13 cellular contexts compared by ENCODE assay signal in the genomic region with DNA sequence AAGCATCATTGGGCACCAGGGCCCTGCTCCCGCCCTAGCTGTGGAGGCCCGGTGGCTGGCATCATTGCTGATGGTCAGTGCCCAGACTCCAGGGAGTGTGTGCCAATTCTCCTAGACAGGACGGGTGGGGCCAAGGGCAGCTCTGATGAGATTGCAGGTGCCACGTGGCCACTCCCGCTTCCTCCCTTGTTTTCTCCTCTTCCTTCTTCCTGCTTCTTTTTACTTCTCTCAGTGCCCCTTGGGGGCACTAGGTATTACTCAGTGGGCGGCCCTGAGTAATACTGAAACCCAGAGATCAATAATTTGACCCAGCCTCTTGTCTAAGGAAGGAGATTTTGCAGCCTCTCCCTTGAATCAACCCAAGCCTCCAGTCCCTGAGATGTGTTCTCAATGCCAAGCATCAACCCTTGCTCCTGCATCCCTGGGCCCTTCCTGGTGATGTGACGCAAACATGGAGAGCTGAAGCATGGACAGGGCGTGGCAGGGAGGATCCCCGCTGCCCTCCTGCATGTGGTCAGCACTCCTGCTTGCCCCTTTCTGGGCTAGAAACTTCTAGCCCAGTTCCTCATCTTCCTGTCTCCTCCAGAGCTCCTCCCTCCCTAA. TPM values are rescaled to one million over a fixed set of nuclear protein-coding genes. Genes with fewer than 3 reads are reported as not detected.
DNase-seq lines count a peak whose midpoint lies in the region; ATAC-seq and TF ChIP-seq lines count a peak whose summit lies in the region.
"Had no signal": no experiment of that assay in that cellular context is flagged by ENCODE, and none has a peak within 500 bp of the region (broad histone marks: within the 10 kb centered on the region; RNA-seq: fewer than 3 reads in every experiment).

No MANE protein-coding gene starts in this region.

- H3K36me3 ChIP-seq in adrenal gland (replicated peaks in 1 of 2) (no peaks in the 10 kb centered on the region), transverse colon (no peaks in the 10 kb centered on the region)

- H3K9me3 Mint-ChIP-seq in activated CD8-positive, alpha-beta T cell treated with anti-CD3 and anti-CD28 coated beads for 36 hours, result no peaks in the 10 kb centered on the region
- H3K9me3 Mint-ChIP-seq in activated CD8-positive, alpha-beta T cell treated with anti-CD3 and anti-CD28 coated beads, Interleukin-2, amount 10 ng/mL, durations not matched to agents 7 days and 5 days (ENCODE audit: insufficient read depth), result no peaks in the 10 kb centered on the region
- H3K9me3 Mint-ChIP-seq in activated T-helper 1 cell treated with anti-CD3 and anti-CD28 coated beads, Interleukin-12 subunit alpha, Interleukin-12 subunit beta, Interleukin-2, Interleukin-4 antibody, amounts not matched to agents 30 ng/mL and 10 ng/mL and 1 ng/mL, durations not matched to agents 14 hours and 24 hours and 36 hours, result no peaks in the 10 kb centered on the region
- H3K9me3 Mint-ChIP-seq: activated naive CD4-positive, alpha-beta T cell treated with anti-CD3 and anti-CD28 coated beads for 36 hours had no signal

- H3K4me1 ChIP-seq in adrenal gland (replicated peaks in 1 of 2), result no peaks in the 10 kb centered on the region
- H3K4me1 ChIP-seq in transverse colon, result peaks cover 0 to 7% (median 4%) of the 10 kb centered on the region in 4 donors
- H3K4me1 ChIP-seq: parathyroid adenoma had no signal

- intact Hi-C loops in activated CD8-positive, alpha-beta T cell treated with anti-CD3 and anti-CD28 coated beads for 36 hours (cut with micrococcal nuclease), result no loop called here
- intact Hi-C loops in adrenal gland (cut with DNase I) (loop anchor here in 1 of 2 donors (10.0 kb wide), 1 partner anchor 118 kb away; no protein-coding TSS in a partner anchor), transverse colon (cut with DNase I; ENCODE audit: low total_unique reads) (no loop called here)
- intact Hi-C loops in activated T-helper 1 cell treated with anti-CD3 and anti-CD28 coated beads, Interleukin-12 subunit alpha, Interleukin-12 subunit beta, Interleukin-2, Interleukin-4 antibody, amounts not matched to agents 30 ng/mL and 10 ng/mL and 1 ng/mL, durations not matched to agents 14 hours and 24 hours and 36 hours (cut with micrococcal nuclease), result no loop called here

- H3K4me1 Mint-ChIP-seq in activated CD8-positive, alpha-beta T cell treated with anti-CD3 and anti-CD28 coated beads for 36 hours (ENCODE audit: low read depth), result peaks cover 6% of the 10 kb centered on the region
- H3K4me1 Mint-ChIP-seq in activated CD8-positive, alpha-beta T cell treated with anti-CD3 and anti-CD28 coated beads, Interleukin-2, amount 10 ng/mL, durations not matched to agents 7 days and 5 days (ENCODE audit: low read depth), result peaks cover 11% of the 10 kb centered on the region
- peaks cover 9% of the 10 kb centered on the region for H3K4me1 Mint-ChIP-seq in activated T-helper 1 cell treated with anti-CD3 and anti-CD28 coated beads, Interleukin-12 subunit alpha, Interleukin-12 subunit beta, Interleukin-2, Interleukin-4 antibody, amounts not matched to agents 30 ng/mL and 10 ng/mL and 1 ng/mL, durations not matched to agents 14 hours and 24 hours and 36 hours (ENCODE audit: low read depth)

- peaks cover 3% of the 10 kb centered on the region for H3K27me3 ChIP-seq in adrenal gland
- H3K27me3 ChIP-seq in layer of hippocampus (ENCODE audit: control insufficient read depth, insufficient read depth, low read length), result no peaks in the 10 kb centered on the region
- no peaks in the 10 kb centered on the region for H3K27me3 ChIP-seq in transverse colon

- WGBS in adrenal gland, 4 donors, result 44 to 57% (median 49%) methylated on average over 7 to 9 of the region's 9 CpGs
- WGBS in transverse colon (ENCODE audit: low coverage in 1 of 2), 2 donors, result 44% methylated on average over 9 of the region's 9 CpGs; no CpG with 5 or more reads in 1 of the 2 donors

- TF ChIP-seq POLR2A in adrenal gland (IDR thresholded peaks at IDR 0.05), result no peak
- TF ChIP-seq POLR2A in transverse colon (IDR thresholded peaks at IDR 0.05), result no peak

- CTCF ChIA-PET in activated CD8-positive, alpha-beta T cell treated with anti-CD3 and anti-CD28 coated beads for 36 hours (lab: Charles Lee), result interaction anchor here (0.7 to 2.3 kb wide), 8 partner anchors 12 to 264 kb away, joined by 3 to 11 read pairs (median 4); no protein-coding TSS in a partner anchor
- CTCF ChIA-PET in activated CD8-positive, alpha-beta T cell treated with anti-CD3 and anti-CD28 coated beads, Interleukin-2, amount 10 ng/mL, durations not matched to agents 7 days and 5 days (lab: Charles Lee), result interaction anchor here (1.3 to 2.6 kb wide), 4 partner anchors 46 to 183 kb away, joined by 3 to 11 read pairs (median 4); no protein-coding TSS in a partner anchor

- H3K4me3 Mint-ChIP-seq in activated CD8-positive, alpha-beta T cell treated with anti-CD3 and anti-CD28 coated beads for 36 hours, result no peak overlapping the region
- no peak overlapping the region for H3K4me3 Mint-ChIP-seq in activated CD8-positive, alpha-beta T cell treated with anti-CD3 and anti-CD28 coated beads, Interleukin-2, amount 10 ng/mL, durations not matched to agents 7 days and 5 days
- H3K4me3 Mint-ChIP-seq in activated T-helper 1 cell treated with anti-CD3 and anti-CD28 coated beads, Interleukin-12 subunit alpha, Interleukin-12 subunit beta, Interleukin-2, Interleukin-4 antibody, amounts not matched to agents 30 ng/mL and 10 ng/mL and 1 ng/mL, durations not matched to agents 14 hours and 24 hours and 36 hours, result no peak overlapping the region
- H3K4me3 Mint-ChIP-seq: activated naive CD4-positive, alpha-beta T cell treated with anti-CD3 and anti-CD28 coated beads for 36 hours had no signal

- H3K27ac ChIP-seq in adrenal gland, result no peak overlapping the region
- peak overlapping the region; percentile 27 for H3K27ac ChIP-seq in layer of hippocampus (ENCODE audit: low read depth, low read length)
- H3K27ac ChIP-seq in transverse colon, result no peak overlapping the region
- H3K27ac ChIP-seq: KMS-11, parathyroid adenoma had no signal

- peaks cover 11% of the 10 kb centered on the region for H3K27me3 Mint-ChIP-seq in activated CD8-positive, alpha-beta T cell treated with anti-CD3 and anti-CD28 coated beads for 36 hours
- H3K27me3 Mint-ChIP-seq in activated CD8-positive, alpha-beta T cell treated with anti-CD3 and anti-CD28 coated beads, Interleukin-2, amount 10 ng/mL, durations not matched to agents 7 days and 5 days (ENCODE audit: low read depth), result peaks cover 13% of the 10 kb centered on the region
- peaks cover 10% of the 10 kb centered on the region for H3K27me3 Mint-ChIP-seq in activated T-helper 1 cell treated with anti-CD3 and anti-CD28 coated beads, Interleukin-12 subunit alpha, Interleukin-12 subunit beta, Interleukin-2, Interleukin-4 antibody, amounts not matched to agents 30 ng/mL and 10 ng/mL and 1 ng/mL, durations not matched to agents 14 hours and 24 hours and 36 hours (ENCODE audit: insufficient read depth)

- peak; percentile 39 for ATAC-seq in activated CD8-positive, alpha-beta T cell treated with anti-CD3 and anti-CD28 coated beads for 36 hours
- no peak for ATAC-seq in activated CD8-positive, alpha-beta T cell treated with anti-CD3 and anti-CD28 coated beads, Interleukin-2, amount 10 ng/mL, durations not matched to agents 7 days and 5 days
- ATAC-seq in HG02973 (IDR thresholded peaks at IDR 0.05; ENCODE audit: unreplicated experiment), result no peak

- H3K36me3 Mint-ChIP-seq in activated CD8-positive, alpha-beta T cell treated with anti-CD3 and anti-CD28 coated beads for 36 hours (ENCODE audit: low read depth), result no peaks in the 10 kb centered on the region
- no peaks in the 10 kb centered on the region for H3K36me3 Mint-ChIP-seq in activated CD8-positive, alpha-beta T cell treated with anti-CD3 and anti-CD28 coated beads, Interleukin-2, amount 10 ng/mL, durations not matched to agents 7 days and 5 days (ENCODE audit: low read depth)
- no peaks in the 10 kb centered on the region for H3K36me3 Mint-ChIP-seq in activated T-helper 1 cell treated with anti-CD3 and anti-CD28 coated beads, Interleukin-12 subunit alpha, Interleukin-12 subunit beta, Interleukin-2, Interleukin-4 antibody, amounts not matched to agents 30 ng/mL and 10 ng/mL and 1 ng/mL, durations not matched to agents 14 hours and 24 hours and 36 hours (ENCODE audit: low read depth)

- H3K4me3 ChIP-seq in adrenal gland, result no peak overlapping the region
- no peak overlapping the region for H3K4me3 ChIP-seq in transverse colon

- peak; percentile 24 for DNase-seq in activated CD8-positive, alpha-beta T cell treated with anti-CD3 and anti-CD28 coated beads for 36 hours
- DNase-seq in activated CD8-positive, alpha-beta T cell treated with anti-CD3 and anti-CD28 coated beads, Interleukin-2, amount 10 ng/mL, durations not matched to agents 7 days and 5 days, result no peak
- peak in 6 of 7 donors; percentile 35 to 62 (median 42) for DNase-seq in adrenal gland
- DNase-seq in transverse colon, result peak; percentile 76
- no peak for DNase-seq in activated T-helper 1 cell treated with anti-CD3 and anti-CD28 coated beads, Interleukin-12 subunit alpha, Interleukin-12 subunit beta, Interleukin-2, Interleukin-4 antibody, amounts not matched to agents 30 ng/mL and 10 ng/mL and 1 ng/mL, durations not matched to agents 14 hours and 24 hours and 36 hours (ENCODE audit: low spot score)
- DNase-seq in GM20000 (ENCODE audit: low spot score), result no peak
- DNase-seq: activated naive CD4-positive, alpha-beta T cell treated with anti-CD3 and anti-CD28 coated beads for 36 hours; NCI-H524 treated with DMSO at 0.1 percent for 48 hours; T-helper 2 cell had no signal

- no peak overlapping the region for H3K27ac Mint-ChIP-seq in activated CD8-positive, alpha-beta T cell treated with anti-CD3 and anti-CD28 coated beads for 36 hours
- no peak overlapping the region for H3K27ac Mint-ChIP-seq in activated CD8-positive, alpha-beta T cell treated with anti-CD3 and anti-CD28 coated beads, Interleukin-2, amount 10 ng/mL, durations not matched to agents 7 days and 5 days
- H3K27ac Mint-ChIP-seq in activated T-helper 1 cell treated with anti-CD3 and anti-CD28 coated beads, Interleukin-12 subunit alpha, Interleukin-12 subunit beta, Interleukin-2, Interleukin-4 antibody, amounts not matched to agents 30 ng/mL and 10 ng/mL and 1 ng/mL, durations not matched to agents 14 hours and 24 hours and 36 hours, result no peak overlapping the region
- H3K27ac Mint-ChIP-seq: activated naive CD4-positive, alpha-beta T cell treated with anti-CD3 and anti-CD28 coated beads for 36 hours had no signal

- POLR2A ChIA-PET in activated CD8-positive, alpha-beta T cell treated with anti-CD3 and anti-CD28 coated beads for 36 hours (lab: Charles Lee), result no interaction called here
- POLR2A ChIA-PET in activated CD8-positive, alpha-beta T cell treated with anti-CD3 and anti-CD28 coated beads, Interleukin-2, amount 10 ng/mL, durations not matched to agents 7 days and 5 days (lab: Charles Lee), result no interaction called here

- no peak for TF ChIP-seq CTCF in activated CD8-positive, alpha-beta T cell treated with anti-CD3 and anti-CD28 coated beads for 36 hours (IDR thresholded peaks at IDR 0.05)
- TF ChIP-seq CTCF in adrenal gland (IDR thresholded peaks at IDR 0.05) (no peak), transverse colon (IDR thresholded peaks at IDR 0.05) (no peak), GM20000 (IDR thresholded peaks at IDR 0.05; ENCODE audit: extremely low read depth, missing control alignments) (no peak)

- in situ Hi-C loops in transverse colon (cut with MboI; ENCODE audit: low pct_ligation_motif_present in 1 of 4, low pct_unique_long_range_greater_than_20kb in 1 of 4, low sequenced_read_pairs in 3 of 4), result loop anchor here in 1 of 4 donors (5.0 kb wide), 1 partner anchor 120 kb away; no protein-coding TSS in a partner anchor

- no peak for TF ChIP-seq EP300 in transverse colon (IDR thresholded peaks at IDR 0.05; ENCODE audit: low read depth)

- H3K9me3 ChIP-seq in adrenal gland (replicated peaks in 1 of 3) (no peaks in the 10 kb centered on the region), transverse colon (no peaks in the 10 kb centered on the region)

RNA-seq across cellular contexts. Expression of gene CDK18, which starts 32.4 kb away (rescaled TPM):
- total RNA-seq in activated CD8-positive, alpha-beta T cell treated with anti-CD3 and anti-CD28 coated beads for 36 hours, result 10 to 100 TPM in 1 of 2 experiments, 1 to 10 TPM in 1; 8.4 to 10.4 TPM
- 1 to 10 TPM; 4.5 to 6.0 TPM for total RNA-seq in activated CD8-positive, alpha-beta T cell treated with anti-CD3 and anti-CD28 coated beads, Interleukin-2, amount 10 ng/mL, durations not matched to agents 7 days and 5 days
- total RNA-seq in adrenal gland (10 to 100 TPM in 7 of 8 donors, 1 to 10 TPM in 1; 8.6 to 31.3 (median 19.2) TPM), transverse colon (100 to 1,000 TPM in 1 of 4 donors, 10 to 100 TPM in 3; 28.8 to 112 (median 33.5) TPM)
- polyA plus RNA-seq in adrenal gland, result 10 to 100 TPM in 2 of 3 donors, 1 to 10 TPM in 1; 4.0 to 52.0 (median 14.7) TPM
- 0.21 and 0.47 TPM in 2 replicates for total RNA-seq in activated T-helper 1 cell treated with anti-CD3 and anti-CD28 coated beads, Interleukin-12 subunit alpha, Interleukin-12 subunit beta, Interleukin-2, Interleukin-4 antibody, amounts not matched to agents 30 ng/mL and 10 ng/mL and 1 ng/mL, durations not matched to agents 14 hours and 24 hours and 36 hours

Comparison
In these comparisons a context has a peak if more than half of its experiments do, and no peak if none do; other contexts are left out.
1. DNase-seq: peak in activated CD8-positive, alpha-beta T cell treated with anti-CD3 and anti-CD28 coated beads for 36 hours (single experiment), adrenal gland (6 of 7) and transverse colon (single experiment); none in activated CD8-positive, alpha-beta T cell treated with anti-CD3 and anti-CD28 coated beads, Interleukin-2, amount 10 ng/mL, durations not matched to agents 7 days and 5 days (single experiment), activated T-helper 1 cell treated with anti-CD3 and anti-CD28 coated beads, Interleukin-12 subunit alpha, Interleukin-12 subunit beta, Interleukin-2, Interleukin-4 antibody, amounts not matched to agents 30 ng/mL and 10 ng/mL and 1 ng/mL, durations not matched to agents 14 hours and 24 hours and 36 hours (single experiment) and GM20000 (single experiment).